8 cellular contexts compared by ENCODE assay signal in the genomic region with DNA sequence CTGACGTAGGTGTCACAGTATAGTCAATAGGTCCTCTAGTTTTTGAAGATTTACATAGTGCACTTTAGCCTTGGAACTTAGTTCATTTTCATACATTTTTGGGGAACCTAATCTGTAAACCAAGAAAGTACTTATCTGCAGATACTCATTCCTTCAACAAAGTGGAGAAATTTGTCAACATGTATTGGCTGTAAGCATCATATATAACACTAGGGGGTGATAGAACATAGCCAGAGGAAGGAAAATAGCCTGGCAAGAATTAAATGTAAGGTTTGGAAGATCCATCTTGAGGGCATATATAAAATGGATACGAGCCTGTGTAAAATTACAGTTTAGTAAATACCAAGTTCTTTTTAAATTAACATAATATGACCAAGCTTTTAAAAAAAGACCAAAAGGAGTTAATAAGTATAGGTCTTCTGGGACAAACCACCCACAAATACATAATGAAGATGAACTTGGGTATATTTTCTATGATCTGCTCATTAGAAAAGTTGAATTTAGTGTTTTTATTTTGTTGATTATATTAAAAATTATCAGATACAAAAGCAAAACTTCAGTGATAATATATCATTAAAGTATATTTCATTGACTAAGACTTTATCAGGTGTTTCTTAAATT. TPM values are rescaled to one million over a fixed set of nuclear protein-coding genes. Genes with fewer than 3 reads are reported as not detected.
DNase-seq lines count a peak whose midpoint lies in the region; ATAC-seq and TF ChIP-seq lines count a peak whose summit lies in the region.

No MANE protein-coding gene starts in this region.

- no peak overlapping the region for H3K4me2 ChIP-seq in MM.1S (ENCODE audit: low read depth, low read length)
- no peak overlapping the region for H3K4me2 ChIP-seq in smooth muscle cell

- H3K27me3 ChIP-seq in MM.1S (replicated peaks; ENCODE audit: insufficient read depth, low read length) (no peaks in the 10 kb centered on the region), smooth muscle cell (ENCODE audit: low read depth) (no peaks in the 10 kb centered on the region), MG63 (no peaks in the 10 kb centered on the region)

- TF ChIP-seq CTCF in MM.1S (IDR thresholded peaks at IDR 0.05; ENCODE audit: low read length) = peak; percentile 68
- TF ChIP-seq CTCF in smooth muscle cell (IDR thresholded peaks at IDR 0.05; ENCODE audit: borderline replicate concordance, insufficient read depth, poor library complexity, severe bottlenecking) = peak; percentile 71

- ATAC-seq in HG03159 (IDR thresholded peaks at IDR 0.05; ENCODE audit: unreplicated experiment) = no peak

- H3F3A ChIP-seq in MM.1S (ENCODE audit: insufficient read depth, low read length) (no peaks in the 10 kb centered on the region), smooth muscle cell (ENCODE audit: low read depth) (no peaks in the 10 kb centered on the region)

- H3K79me2 ChIP-seq in MM.1S (ENCODE audit: low read length) (no peaks in the 10 kb centered on the region), smooth muscle cell (ENCODE audit: low read depth) (no peaks in the 10 kb centered on the region)

- H3K27ac ChIP-seq in MM.1S (ENCODE audit: low read length) = no peak overlapping the region
- H3K27ac ChIP-seq in smooth muscle cell (ENCODE audit: low read depth) = no peak overlapping the region

- DNase-seq in ELR (ENCODE audit: low read depth) (peak; percentile 74), MM.1S (peak; percentile 20), SK-MEL-5 (ENCODE audit: low read depth, low spot score) (peak; percentile 69), fibroblast of the conjunctiva (ENCODE audit: low read depth) (peak; percentile 58), smooth muscle cell (lab: John Stamatoyannopoulos, UW; ENCODE audit: unreplicated experiment) (no peak), MG63 (no peak)
- no peak for DNase-seq in activated effector memory CD4-positive, alpha-beta T cell treated with anti-CD3 and anti-CD28 coated beads, Interleukin-2, amount 50 U/mL, for 16 hours

- no peaks in the 10 kb centered on the region for H4K20me1 ChIP-seq in MM.1S (ENCODE audit: insufficient read depth, low read length)
- H4K20me1 ChIP-seq in smooth muscle cell (ENCODE audit: low read depth) = peaks cover 31% of the 10 kb centered on the region

- no peak overlapping the region for H3K4me3 ChIP-seq in MM.1S (ENCODE audit: low read length)
- no peak overlapping the region for H3K4me3 ChIP-seq in smooth muscle cell
- no peak overlapping the region for H3K4me3 ChIP-seq in MG63

- H3K9ac ChIP-seq in MM.1S (ENCODE audit: low read length) (no peak overlapping the region), smooth muscle cell (ENCODE audit: low read depth) (no peak overlapping the region)

- H3K4me1 ChIP-seq in MM.1S (ENCODE audit: low read length) (no peaks in the 10 kb centered on the region), smooth muscle cell (ENCODE audit: low read depth) (no peaks in the 10 kb centered on the region)

- H3K9me3 ChIP-seq in MM.1S (replicated peaks; ENCODE audit: insufficient read depth, low read length) (no peaks in the 10 kb centered on the region), smooth muscle cell (replicated peaks; ENCODE audit: low read depth) (no peaks in the 10 kb centered on the region), MG63 (no peaks in the 10 kb centered on the region)

- H3K9me2 ChIP-seq in MM.1S (replicated peaks; ENCODE audit: insufficient read depth, low read length) = no peaks in the 10 kb centered on the region

- 55% methylated on average over 2 of the region's 2 CpGs for WGBS in smooth muscle cell (ENCODE audit: low lambda C conversion rate)

- H2AFZ ChIP-seq in MM.1S (ENCODE audit: low read length) (no peak overlapping the region), smooth muscle cell (ENCODE audit: low read depth) (no peak overlapping the region)

- H3K36me3 ChIP-seq in MM.1S (replicated peaks; ENCODE audit: insufficient read depth, low read length) = no peaks in the 10 kb centered on the region
- no peaks in the 10 kb centered on the region for H3K36me3 ChIP-seq in smooth muscle cell (ENCODE audit: low read depth)
- peaks cover 24% of the 10 kb centered on the region for H3K36me3 ChIP-seq in MG63

- in situ Hi-C loops in SK-MEL-5 (cut with HindIII; ENCODE audit: low pct_unique_long_range_greater_than_20kb, low sequenced_read_pairs) = loop anchor here (25.0 kb wide), 1 partner anchor 145 kb away; no protein-coding TSS in a partner anchor

RNA-seq across cellular contexts. Expression of gene RPL37A, which starts 18.2 kb away (rescaled TPM):
- 3,239 and 3,688 TPM in 2 replicates for total RNA-seq in SK-MEL-5 (2014; rRNA removed; shearing (Covaris generic))
- 859 and 1,534 TPM in 2 replicates for polyA plus RNA-seq in SK-MEL-5 (2015; cell fraction: cytosol; rRNA removed)
- polyA plus RNA-seq in SK-MEL-5 (2015; cell fraction: nucleus; rRNA removed) = 289 and 331 TPM in 2 replicates
- 1,503 and 1,842 TPM in 2 replicates for total RNA-seq in smooth muscle cell
- polyA plus RNA-seq in smooth muscle cell = 1,221 and 1,404 TPM in 2 replicates
- total RNA-seq in MG63 (2014; rRNA removed; shearing (Covaris generic); ENCODE audit: low replicate concordance) = 528 and 2,080 TPM in 2 replicates

Comparison
In these comparisons a context has a peak if more than half of its experiments do, and no peak if none do; other contexts are left out.
1. DNase-seq: peak in ELR (single experiment), MM.1S (single experiment), SK-MEL-5 (single experiment) and fibroblast of the conjunctiva (single experiment); none in smooth muscle cell (single experiment), activated effector memory CD4-positive, alpha-beta T cell treated with anti-CD3 and anti-CD28 coated beads, Interleukin-2, amount 50 U/mL, for 16 hours (single experiment) and MG63 (single experiment).